Comparison of ENCODE assay signal across 1 cellular context in the genomic region with DNA sequence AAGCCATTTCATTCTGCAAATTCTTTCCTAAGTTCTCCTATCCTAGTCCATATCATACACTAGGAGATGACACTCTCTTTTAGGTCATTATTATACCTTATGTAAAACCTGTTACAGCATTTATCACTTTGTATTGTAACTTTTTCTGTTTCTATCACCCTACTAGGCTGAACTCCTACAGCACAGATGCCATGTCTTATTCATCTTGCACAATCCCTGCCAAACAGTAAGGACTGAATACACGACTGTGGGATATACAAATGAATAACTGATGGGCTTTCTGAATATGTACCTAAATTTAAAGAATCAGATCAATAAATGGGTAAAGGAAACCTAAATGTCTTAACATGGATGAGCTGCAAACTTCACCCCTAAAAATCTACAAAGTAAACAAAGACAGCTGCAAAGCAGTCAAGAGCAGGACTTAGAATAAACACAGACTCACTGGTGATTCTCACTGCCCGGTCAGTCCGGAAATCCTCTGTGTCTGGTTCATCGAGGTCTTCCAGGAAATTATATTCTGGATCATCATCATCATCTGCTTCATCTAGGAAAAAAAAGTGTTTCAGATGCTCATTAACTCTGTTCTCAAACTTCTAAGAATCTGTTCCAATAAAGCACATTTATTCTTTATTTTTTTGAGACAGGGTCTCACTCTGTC.
TF ChIP-seq lines count a peak whose summit lies in the region.

No MANE protein-coding gene starts in this region.

TF ChIP-seq in IMR-90, 13 proteins besides CTCF, POLR2A, EP300 and RAD21:
- TF ChIP-seq RCOR1 (IDR thresholded peaks at IDR 0.05; ENCODE audit: insufficient replicate concordance, low read length) (peak; percentile 49), CEBPB (IDR thresholded peaks at IDR 0.05; ENCODE audit: low read depth, low read length) (peak; percentile 83), BHLHE40 (IDR thresholded peaks at IDR 0.05; ENCODE audit: low read depth, low read length) (no peak), MAZ (IDR thresholded peaks at IDR 0.05; ENCODE audit: borderline replicate concordance, low read depth, low read length) (no peak), MAFK (IDR thresholded peaks at IDR 0.05; ENCODE audit: low read depth, low read length) (no peak), RFX5 (IDR thresholded peaks at IDR 0.05; ENCODE audit: low read depth, low read length) (no peak), FOS (IDR thresholded peaks at IDR 0.05; ENCODE audit: low read depth, low read length) (peak; percentile 27; the same call in 1 of the 2 replicates)
